Comparison of ENCODE assay signal across 26 cellular contexts in the genomic region with DNA sequence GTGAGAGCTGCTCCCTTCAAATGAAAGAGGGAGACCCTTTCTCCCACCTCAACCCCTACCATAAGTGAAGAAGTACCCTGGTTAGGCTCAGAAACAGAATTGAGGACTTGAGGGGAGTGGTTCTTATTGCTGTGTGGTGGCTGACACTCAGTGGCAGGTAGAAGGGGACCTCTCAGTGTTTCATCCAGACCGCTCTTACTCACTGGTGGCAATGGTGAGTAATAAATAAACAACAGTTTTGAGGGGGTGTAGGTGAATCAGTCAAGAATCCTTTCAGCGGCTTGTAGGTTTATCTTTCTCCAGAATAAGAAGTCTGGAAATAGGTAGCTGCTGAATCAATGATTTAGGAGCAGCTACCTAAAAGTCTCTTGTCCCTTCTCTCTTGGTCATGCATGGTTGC.
"Had no signal": no experiment of that assay in that cellular context is flagged by ENCODE, and none has a peak within 500 bp of the region (broad histone marks: within the 10 kb centered on the region; RNA-seq: fewer than 3 reads in every experiment).

No MANE protein-coding gene starts in this region.

- H3K27ac Mint-ChIP-seq: activated CD8-positive, alpha-beta T cell treated with anti-CD3 and anti-CD28 coated beads for 36 hours; activated naive CD8-positive, alpha-beta T cell treated with anti-CD3 and anti-CD28 coated beads, Interleukin-2, amount 10 ng/mL, durations not matched to agents 7 days and 5 days; activated T-cell treated with anti-CD3 and anti-CD28 coated beads, Interleukin-2, amount 50 U/mL, for 72 hours; T-helper 1 cell treated with Interleukin-12 subunit alpha and Interleukin-12 subunit beta and Interleukin-4 antibody, amounts not matched to agents 30 μg/mL and 1 μg/mL, for 36 hours had no signal

- DNase-seq: activated CD4-positive, alpha-beta T cell treated with anti-CD3 and anti-CD28 coated beads for 4 hours; activated CD8-positive, alpha-beta memory T cell treated with anti-CD3 and anti-CD28 coated beads, Interleukin-2, amount 50 U/mL, for 4 hours; activated CD8-positive, alpha-beta T cell treated with anti-CD3 and anti-CD28 coated beads for 36 hours; activated naive CD4-positive, alpha-beta T cell treated with anti-CD3 and anti-CD28 coated beads, Interleukin-2, amount 50 U/mL, for 16 hours; activated naive CD8-positive, alpha-beta T cell treated with anti-CD3 and anti-CD28 coated beads, Interleukin-2, amount 10 ng/mL, durations not matched to agents 7 days and 5 days; activated T-cell treated with anti-CD3 and anti-CD28 coated beads, Interleukin-2, amount 50 U/mL, for 72 hours; adrenal gland; anterior cingulate cortex; central memory CD4-positive, alpha-beta T cell; MM.1S; NCI-H1105 treated with DMSO at 0.1 percent for 48 hours; NCI-H1436 treated with DMSO at 0.1 percent for 48 hours; NCI-H187; NCI-H2081; NCI-H510A treated with DMSO at 0.1 percent for 48 hours; NCI-H69; NK-92 treated with Interleukin-12 subunit alpha and Interleukin-12 subunit beta, amount 100 ng/mL, for 24 hours; OCI-M1; Peyer's patch; SJCRH30; SW 1271 had no signal

- H3K9ac ChIP-seq: KMS-11 had no signal

- H3K4me2 ChIP-seq: KMS-11 had no signal

- H3K9me3 Mint-ChIP-seq: activated CD8-positive, alpha-beta T cell treated with anti-CD3 and anti-CD28 coated beads for 36 hours; activated naive CD8-positive, alpha-beta T cell treated with anti-CD3 and anti-CD28 coated beads, Interleukin-2, amount 10 ng/mL, durations not matched to agents 7 days and 5 days; activated T-cell treated with anti-CD3 and anti-CD28 coated beads, Interleukin-2, amount 50 U/mL, for 72 hours; T-helper 1 cell treated with Interleukin-12 subunit alpha and Interleukin-12 subunit beta and Interleukin-4 antibody, amounts not matched to agents 30 μg/mL and 1 μg/mL, for 36 hours had no signal

- ATAC-seq: activated CD4-positive, CD25-positive, alpha-beta regulatory T cell treated with anti-CD3 and anti-CD28 coated beads, Interleukin-2, amount 50 U/mL, for 24 hours; activated CD8-positive, alpha-beta T cell treated with anti-CD3 and anti-CD28 coated beads for 36 hours; Right ventricle myocardium inferior; SK-N-SH treated with all-trans-retinoic acid at 6 μM for 48 hours had no signal

- H3K4me1 ChIP-seq: adrenal gland, Peyer's patch, SJCRH30 had no signal

- H3K27ac ChIP-seq: adrenal gland, KMS-11, Peyer's patch, SJCRH30 had no signal

- H3K9me3 ChIP-seq: Peyer's patch, SJCRH30 had no signal

- H3K36me3 ChIP-seq: adrenal gland, Peyer's patch, SJCRH30 had no signal

- H3K4me3 ChIP-seq: adrenal gland, Peyer's patch, SJCRH30 had no signal

- H3K27me3 ChIP-seq: adrenal gland, Peyer's patch, SJCRH30 had no signal

- H3K36me3 Mint-ChIP-seq: activated naive CD8-positive, alpha-beta T cell treated with anti-CD3 and anti-CD28 coated beads, Interleukin-2, amount 10 ng/mL, durations not matched to agents 7 days and 5 days had no signal

- H3K4me1 Mint-ChIP-seq: activated naive CD8-positive, alpha-beta T cell treated with anti-CD3 and anti-CD28 coated beads, Interleukin-2, amount 10 ng/mL, durations not matched to agents 7 days and 5 days had no signal

- H3K4me3 Mint-ChIP-seq: activated CD8-positive, alpha-beta T cell treated with anti-CD3 and anti-CD28 coated beads for 36 hours; activated naive CD8-positive, alpha-beta T cell treated with anti-CD3 and anti-CD28 coated beads, Interleukin-2, amount 10 ng/mL, durations not matched to agents 7 days and 5 days; activated T-cell treated with anti-CD3 and anti-CD28 coated beads, Interleukin-2, amount 50 U/mL, for 72 hours; T-helper 1 cell treated with Interleukin-12 subunit alpha and Interleukin-12 subunit beta and Interleukin-4 antibody, amounts not matched to agents 30 μg/mL and 1 μg/mL, for 36 hours had no signal
